In genomic region chr17:81424613-81425017, GRCh38 we compare ENCODE assay signal across 20 cellular contexts. TPM values are rescaled to one million over a fixed set of nuclear protein-coding genes. Genes with fewer than 3 reads are reported as not detected.
"Had no signal": no experiment of that assay in that cellular context is flagged by ENCODE, and none has a peak within 500 bp of the region (broad histone marks: within the 10 kb centered on the region; RNA-seq: fewer than 3 reads in every experiment).

No MANE protein-coding gene starts in this region.

- FAIRE-seq: pancreas had no signal

- ATAC-seq: body of pancreas; left ventricle myocardium superior; naive thymus-derived CD8-positive, alpha-beta T cell; pancreas; stimulated activated naive B cell treated with anti-CD40 and anti-IgM and Interleukin-4, amounts not matched to agents 10 μg/mL and 1 μg/mL and 100 μg/mL, for 72 hours had no signal

- H3K4me3 ChIP-seq: body of pancreas, esophagus muscularis mucosa, pancreas, sigmoid colon, tibial artery, uterus had no signal

- H3K36me3 ChIP-seq: pancreas, sigmoid colon, tibial artery, uterus had no signal

- DNase-seq: activated CD4-positive, alpha-beta T cell treated with anti-CD3 and anti-CD28 coated beads, Interleukin-2, amount 10 ng/mL, durations not matched to agents 7 days and 5 days; activated naive CD4-positive, alpha-beta T cell; activated naive CD8-positive, alpha-beta T cell treated with anti-CD3 and anti-CD28 coated beads for 36 hours; amniotic stem cell; body of pancreas; dermis blood vessel endothelial cell; effector memory CD4-positive, alpha-beta T cell; immature natural killer cell; kidney glomerular epithelial cell; left ventricle myocardium superior; naive thymus-derived CD8-positive, alpha-beta T cell; pancreas; sigmoid colon; stimulated activated naive B cell treated with anti-CD40 and anti-IgM and Interleukin-4, amounts not matched to agents 10 μg/mL and 1 μg/mL and 100 μg/mL, for 72 hours; T-helper 1 cell; T-helper 9 cell; tibial artery; uterus had no signal

- H3K27me3 ChIP-seq: body of pancreas, esophagus muscularis mucosa, pancreas, sigmoid colon, tibial artery, uterus had no signal

- H3K9me3 ChIP-seq: body of pancreas, esophagus muscularis mucosa, pancreas, sigmoid colon, tibial artery, uterus had no signal

RNA-seq across cellular contexts. Expression of gene BAHCC1, which starts 29.4 kb away (rescaled TPM):
- total RNA-seq: activated CD4-positive, alpha-beta T cell treated with anti-CD3 and anti-CD28 coated beads, Interleukin-2, amount 10 ng/mL, durations not matched to agents 7 days and 5 days; activated CD8-positive, alpha-beta memory T cell treated with anti-CD3 and anti-CD28 coated beads for 36 hours; naive thymus-derived CD8-positive, alpha-beta T cell had no signal
- polyA plus RNA-seq: naive thymus-derived CD8-positive, alpha-beta T cell had no signal
